Comparison of ENCODE assay signal across 1 cellular context in the genomic region with DNA sequence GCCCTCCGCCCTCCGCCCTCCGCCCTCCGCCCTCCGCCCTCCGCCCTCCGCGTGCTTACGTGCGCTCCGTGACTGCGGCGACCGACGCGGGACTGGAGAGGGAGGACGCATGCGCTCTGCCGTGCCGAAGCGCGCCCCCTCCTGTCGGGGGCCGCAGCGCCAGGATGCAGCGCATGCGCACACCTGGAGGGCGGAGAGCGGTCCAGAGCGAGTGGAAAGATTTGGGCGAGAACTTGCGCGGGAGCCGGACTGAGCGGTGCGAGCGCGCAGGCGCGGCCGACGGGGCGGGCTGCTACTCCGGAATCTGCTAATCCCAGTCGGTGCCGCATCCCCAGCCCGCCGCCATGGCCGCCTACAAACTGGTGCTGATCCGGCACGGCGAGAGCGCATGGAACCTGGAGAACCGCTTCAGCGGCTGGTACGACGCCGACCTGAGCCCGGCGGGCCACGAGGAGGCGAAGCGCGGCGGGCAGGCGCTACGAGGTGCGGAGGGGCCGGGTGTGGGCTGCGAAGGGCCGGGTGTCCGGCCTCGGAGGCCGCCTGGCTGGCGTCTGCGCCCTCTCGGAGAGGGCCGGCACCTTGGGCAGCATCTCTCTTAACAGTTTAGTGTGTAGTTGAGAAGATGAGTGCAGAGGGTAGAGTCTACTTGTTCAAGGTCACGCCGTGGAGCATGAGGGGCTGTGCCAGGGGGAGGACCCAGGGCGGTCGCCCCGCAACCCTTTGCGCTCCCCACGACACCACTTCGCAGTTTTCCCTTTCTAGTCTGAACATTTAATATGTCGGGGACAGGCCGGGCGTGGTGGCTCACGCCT.
TF ChIP-seq lines count a peak whose summit lies in the region.

A gene (plus strand): TSS at position 228 of the 812 bp plus-strand sequence. CDS start 117 bp downstream, at position 345.

TF ChIP-seq in HepG2, 621 proteins besides CTCF, POLR2A, EP300 and RAD21 (continued from another document and continues in another):
- TF ChIP-seq, protein P1, sequence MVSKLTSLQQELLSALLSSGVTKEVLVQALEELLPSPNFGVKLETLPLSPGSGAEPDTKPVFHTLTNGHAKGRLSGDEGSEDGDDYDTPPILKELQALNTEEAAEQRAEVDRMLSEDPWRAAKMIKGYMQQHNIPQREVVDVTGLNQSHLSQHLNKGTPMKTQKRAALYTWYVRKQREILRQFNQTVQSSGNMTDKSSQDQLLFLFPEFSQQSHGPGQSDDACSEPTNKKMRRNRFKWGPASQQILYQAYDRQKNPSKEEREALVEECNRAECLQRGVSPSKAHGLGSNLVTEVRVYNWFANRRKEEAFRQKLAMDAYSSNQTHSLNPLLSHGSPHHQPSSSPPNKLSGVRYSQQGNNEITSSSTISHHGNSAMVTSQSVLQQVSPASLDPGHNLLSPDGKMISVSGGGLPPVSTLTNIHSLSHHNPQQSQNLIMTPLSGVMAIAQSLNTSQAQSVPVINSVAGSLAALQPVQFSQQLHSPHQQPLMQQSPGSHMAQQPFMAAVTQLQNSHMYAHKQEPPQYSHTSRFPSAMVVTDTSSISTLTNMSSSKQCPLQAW (CRISPR knock-in tag; IDR thresholded peaks at IDR 0.05): 0 out of 2 replicates have a peak, but pooled peaks have one; percentile 26
- 0 out of 2 replicates have a peak, but pooled peaks have one; percentile 20 for TF ChIP-seq BHLHE40 (IDR thresholded peaks at IDR 0.05; ENCODE audit: low read length)
- peak; percentile 78; the same call in 1 of the 2 replicates for TF ChIP-seq SAFB2 (CRISPR knock-in tag; IDR thresholded peaks at IDR 0.05; ENCODE audit: borderline replicate concordance, low read depth)
- TF ChIP-seq, protein P2, sequence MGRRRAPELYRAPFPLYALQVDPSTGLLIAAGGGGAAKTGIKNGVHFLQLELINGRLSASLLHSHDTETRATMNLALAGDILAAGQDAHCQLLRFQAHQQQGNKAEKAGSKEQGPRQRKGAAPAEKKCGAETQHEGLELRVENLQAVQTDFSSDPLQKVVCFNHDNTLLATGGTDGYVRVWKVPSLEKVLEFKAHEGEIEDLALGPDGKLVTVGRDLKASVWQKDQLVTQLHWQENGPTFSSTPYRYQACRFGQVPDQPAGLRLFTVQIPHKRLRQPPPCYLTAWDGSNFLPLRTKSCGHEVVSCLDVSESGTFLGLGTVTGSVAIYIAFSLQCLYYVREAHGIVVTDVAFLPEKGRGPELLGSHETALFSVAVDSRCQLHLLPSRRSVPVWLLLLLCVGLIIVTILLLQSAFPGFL (CRISPR knock-in tag; IDR thresholded peaks at IDR 0.05): no peak
- peak; percentile 74 for TF ChIP-seq PHF8 (CRISPR knock-in tag; IDR thresholded peaks at IDR 0.05)
- peak; percentile 79 for TF ChIP-seq SALL1 (CRISPR knock-in tag; IDR thresholded peaks at IDR 0.05)
- peak; percentile 85 for TF ChIP-seq KDM2A (CRISPR knock-in tag; IDR thresholded peaks at IDR 0.05; ENCODE audit: borderline replicate concordance, low read depth)
- TF ChIP-seq, protein P3, sequence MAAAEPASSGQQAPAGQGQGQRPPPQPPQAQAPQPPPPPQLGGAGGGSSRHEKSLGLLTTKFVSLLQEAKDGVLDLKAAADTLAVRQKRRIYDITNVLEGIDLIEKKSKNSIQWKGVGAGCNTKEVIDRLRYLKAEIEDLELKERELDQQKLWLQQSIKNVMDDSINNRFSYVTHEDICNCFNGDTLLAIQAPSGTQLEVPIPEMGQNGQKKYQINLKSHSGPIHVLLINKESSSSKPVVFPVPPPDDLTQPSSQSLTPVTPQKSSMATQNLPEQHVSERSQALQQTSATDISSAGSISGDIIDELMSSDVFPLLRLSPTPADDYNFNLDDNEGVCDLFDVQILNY (CRISPR knock-in tag; conservative IDR thresholded peaks at IDR 0.05): peak; percentile 71
- TF ChIP-seq, protein P4, sequence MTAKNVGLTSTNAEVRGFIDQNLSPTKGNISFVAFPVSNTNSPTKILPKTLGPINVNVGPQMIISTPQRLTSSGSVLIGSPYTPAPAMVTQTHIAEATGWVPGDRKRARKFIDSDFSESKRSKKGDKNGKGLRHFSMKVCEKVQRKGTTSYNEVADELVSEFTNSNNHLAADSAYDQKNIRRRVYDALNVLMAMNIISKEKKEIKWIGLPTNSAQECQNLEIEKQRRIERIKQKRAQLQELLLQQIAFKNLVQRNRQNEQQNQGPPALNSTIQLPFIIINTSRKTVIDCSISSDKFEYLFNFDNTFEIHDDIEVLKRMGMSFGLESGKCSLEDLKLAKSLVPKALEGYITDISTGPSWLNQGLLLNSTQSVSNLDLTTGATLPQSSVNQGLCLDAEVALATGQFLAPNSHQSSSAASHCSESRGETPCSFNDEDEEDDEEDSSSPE (CRISPR knock-in tag; IDR thresholded peaks at IDR 0.05): peak; percentile 87
- TF ChIP-seq THAP11 (CRISPR knock-in tag; IDR thresholded peaks at IDR 0.05): peak; percentile 89
- TF ChIP-seq ZNF337 (CRISPR knock-in tag; IDR thresholded peaks at IDR 0.05; ENCODE audit: borderline replicate concordance, low read depth): peak; percentile 46; the same call in 1 of the 2 replicates
- TF ChIP-seq ZNF430 (CRISPR knock-in tag; IDR thresholded peaks at IDR 0.05): 0 out of 2 replicates have a peak, but pooled peaks have one; percentile 42
- TF ChIP-seq, protein P5, sequence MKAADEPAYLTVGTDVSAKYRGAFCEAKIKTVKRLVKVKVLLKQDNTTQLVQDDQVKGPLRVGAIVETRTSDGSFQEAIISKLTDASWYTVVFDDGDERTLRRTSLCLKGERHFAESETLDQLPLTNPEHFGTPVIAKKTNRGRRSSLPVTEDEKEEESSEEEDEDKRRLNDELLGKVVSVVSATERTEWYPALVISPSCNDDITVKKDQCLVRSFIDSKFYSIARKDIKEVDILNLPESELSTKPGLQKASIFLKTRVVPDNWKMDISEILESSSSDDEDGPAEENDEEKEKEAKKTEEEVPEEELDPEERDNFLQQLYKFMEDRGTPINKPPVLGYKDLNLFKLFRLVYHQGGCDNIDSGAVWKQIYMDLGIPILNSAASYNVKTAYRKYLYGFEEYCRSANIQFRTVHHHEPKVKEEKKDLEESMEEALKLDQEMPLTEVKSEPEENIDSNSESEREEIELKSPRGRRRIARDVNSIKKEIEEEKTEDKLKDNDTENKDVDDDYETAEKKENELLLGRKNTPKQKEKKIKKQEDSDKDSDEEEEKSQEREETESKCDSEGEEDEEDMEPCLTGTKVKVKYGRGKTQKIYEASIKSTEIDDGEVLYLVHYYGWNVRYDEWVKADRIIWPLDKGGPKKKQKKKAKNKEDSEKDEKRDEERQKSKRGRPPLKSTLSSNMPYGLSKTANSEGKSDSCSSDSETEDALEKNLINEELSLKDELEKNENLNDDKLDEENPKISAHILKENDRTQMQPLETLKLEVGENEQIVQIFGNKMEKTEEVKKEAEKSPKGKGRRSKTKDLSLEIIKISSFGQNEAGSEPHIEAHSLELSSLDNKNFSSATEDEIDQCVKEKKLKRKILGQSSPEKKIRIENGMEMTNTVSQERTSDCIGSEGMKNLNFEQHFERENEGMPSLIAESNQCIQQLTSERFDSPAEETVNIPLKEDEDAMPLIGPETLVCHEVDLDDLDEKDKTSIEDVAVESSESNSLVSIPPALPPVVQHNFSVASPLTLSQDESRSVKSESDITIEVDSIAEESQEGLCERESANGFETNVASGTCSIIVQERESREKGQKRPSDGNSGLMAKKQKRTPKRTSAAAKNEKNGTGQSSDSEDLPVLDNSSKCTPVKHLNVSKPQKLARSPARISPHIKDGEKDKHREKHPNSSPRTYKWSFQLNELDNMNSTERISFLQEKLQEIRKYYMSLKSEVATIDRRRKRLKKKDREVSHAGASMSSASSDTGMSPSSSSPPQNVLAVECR (CRISPR knock-in tag; IDR thresholded peaks at IDR 0.05; ENCODE audit: borderline replicate concordance): peak; percentile 87; the same call in 1 of the 2 replicates
- TF ChIP-seq FOSL1 (CRISPR knock-in tag; IDR thresholded peaks at IDR 0.05; ENCODE audit: borderline replicate concordance): no peak
- no peak for TF ChIP-seq MIXL1 (CRISPR knock-in tag; IDR thresholded peaks at IDR 0.05)
- TF ChIP-seq, protein P6, sequence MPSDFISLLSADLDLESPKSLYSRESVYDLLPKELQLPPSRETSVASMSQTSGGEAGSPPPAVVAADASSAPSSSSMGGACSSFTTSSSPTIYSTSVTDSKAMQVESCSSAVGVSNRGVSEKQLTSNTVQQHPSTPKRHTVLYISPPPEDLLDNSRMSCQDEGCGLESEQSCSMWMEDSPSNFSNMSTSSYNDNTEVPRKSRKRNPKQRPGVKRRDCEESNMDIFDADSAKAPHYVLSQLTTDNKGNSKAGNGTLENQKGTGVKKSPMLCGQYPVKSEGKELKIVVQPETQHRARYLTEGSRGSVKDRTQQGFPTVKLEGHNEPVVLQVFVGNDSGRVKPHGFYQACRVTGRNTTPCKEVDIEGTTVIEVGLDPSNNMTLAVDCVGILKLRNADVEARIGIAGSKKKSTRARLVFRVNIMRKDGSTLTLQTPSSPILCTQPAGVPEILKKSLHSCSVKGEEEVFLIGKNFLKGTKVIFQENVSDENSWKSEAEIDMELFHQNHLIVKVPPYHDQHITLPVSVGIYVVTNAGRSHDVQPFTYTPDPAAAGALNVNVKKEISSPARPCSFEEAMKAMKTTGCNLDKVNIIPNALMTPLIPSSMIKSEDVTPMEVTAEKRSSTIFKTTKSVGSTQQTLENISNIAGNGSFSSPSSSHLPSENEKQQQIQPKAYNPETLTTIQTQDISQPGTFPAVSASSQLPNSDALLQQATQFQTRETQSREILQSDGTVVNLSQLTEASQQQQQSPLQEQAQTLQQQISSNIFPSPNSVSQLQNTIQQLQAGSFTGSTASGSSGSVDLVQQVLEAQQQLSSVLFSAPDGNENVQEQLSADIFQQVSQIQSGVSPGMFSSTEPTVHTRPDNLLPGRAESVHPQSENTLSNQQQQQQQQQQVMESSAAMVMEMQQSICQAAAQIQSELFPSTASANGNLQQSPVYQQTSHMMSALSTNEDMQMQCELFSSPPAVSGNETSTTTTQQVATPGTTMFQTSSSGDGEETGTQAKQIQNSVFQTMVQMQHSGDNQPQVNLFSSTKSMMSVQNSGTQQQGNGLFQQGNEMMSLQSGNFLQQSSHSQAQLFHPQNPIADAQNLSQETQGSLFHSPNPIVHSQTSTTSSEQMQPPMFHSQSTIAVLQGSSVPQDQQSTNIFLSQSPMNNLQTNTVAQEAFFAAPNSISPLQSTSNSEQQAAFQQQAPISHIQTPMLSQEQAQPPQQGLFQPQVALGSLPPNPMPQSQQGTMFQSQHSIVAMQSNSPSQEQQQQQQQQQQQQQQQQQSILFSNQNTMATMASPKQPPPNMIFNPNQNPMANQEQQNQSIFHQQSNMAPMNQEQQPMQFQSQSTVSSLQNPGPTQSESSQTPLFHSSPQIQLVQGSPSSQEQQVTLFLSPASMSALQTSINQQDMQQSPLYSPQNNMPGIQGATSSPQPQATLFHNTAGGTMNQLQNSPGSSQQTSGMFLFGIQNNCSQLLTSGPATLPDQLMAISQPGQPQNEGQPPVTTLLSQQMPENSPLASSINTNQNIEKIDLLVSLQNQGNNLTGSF (CRISPR knock-in tag; IDR thresholded peaks at IDR 0.05): 0 out of 2 replicates have a peak, but pooled peaks have one; percentile 29
- peak; percentile 77; the same call in 1 of the 2 replicates for TF ChIP-seq SPEN (CRISPR knock-in tag; IDR thresholded peaks at IDR 0.05; ENCODE audit: low read depth)
- peak; percentile 22; the same call in 1 of the 2 replicates for TF ChIP-seq KDM4B (CRISPR knock-in tag; IDR thresholded peaks at IDR 0.05)
- no peak for TF ChIP-seq ESRRA (CRISPR knock-in tag; IDR thresholded peaks at IDR 0.05; ENCODE audit: low read depth)
- TF ChIP-seq, protein P7, sequence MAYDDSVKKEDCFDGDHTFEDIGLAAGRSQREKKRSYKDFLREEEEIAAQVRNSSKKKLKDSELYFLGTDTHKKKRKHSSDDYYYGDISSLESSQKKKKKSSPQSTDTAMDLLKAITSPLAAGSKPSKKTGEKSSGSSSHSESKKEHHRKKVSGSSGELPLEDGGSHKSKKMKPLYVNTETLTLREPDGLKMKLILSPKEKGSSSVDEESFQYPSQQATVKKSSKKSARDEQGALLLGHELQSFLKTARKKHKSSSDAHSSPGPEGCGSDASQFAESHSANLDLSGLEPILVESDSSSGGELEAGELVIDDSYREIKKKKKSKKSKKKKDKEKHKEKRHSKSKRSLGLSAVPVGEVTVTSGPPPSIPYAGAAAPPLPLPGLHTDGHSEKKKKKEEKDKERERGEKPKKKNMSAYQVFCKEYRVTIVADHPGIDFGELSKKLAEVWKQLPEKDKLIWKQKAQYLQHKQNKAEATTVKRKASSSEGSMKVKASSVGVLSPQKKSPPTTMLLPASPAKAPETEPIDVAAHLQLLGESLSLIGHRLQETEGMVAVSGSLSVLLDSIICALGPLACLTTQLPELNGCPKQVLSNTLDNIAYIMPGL (CRISPR knock-in tag; IDR thresholded peaks at IDR 0.05; ENCODE audit: borderline replicate concordance in 1 of 2, low read depth in 1 of 2): peak; percentile 68 to 84; a peak in 3 of 4 replicates
- 0 out of 2 replicates have a peak, but pooled peaks have one; percentile 19 for TF ChIP-seq EEA1 (CRISPR knock-in tag; IDR thresholded peaks at IDR 0.05; ENCODE audit: borderline replicate concordance)
- TF ChIP-seq NBN (conservative IDR thresholded peaks at IDR 0.05): no peak
- no peak for TF ChIP-seq TOPORS (CRISPR knock-in tag; IDR thresholded peaks at IDR 0.05)
- TF ChIP-seq, protein P8, sequence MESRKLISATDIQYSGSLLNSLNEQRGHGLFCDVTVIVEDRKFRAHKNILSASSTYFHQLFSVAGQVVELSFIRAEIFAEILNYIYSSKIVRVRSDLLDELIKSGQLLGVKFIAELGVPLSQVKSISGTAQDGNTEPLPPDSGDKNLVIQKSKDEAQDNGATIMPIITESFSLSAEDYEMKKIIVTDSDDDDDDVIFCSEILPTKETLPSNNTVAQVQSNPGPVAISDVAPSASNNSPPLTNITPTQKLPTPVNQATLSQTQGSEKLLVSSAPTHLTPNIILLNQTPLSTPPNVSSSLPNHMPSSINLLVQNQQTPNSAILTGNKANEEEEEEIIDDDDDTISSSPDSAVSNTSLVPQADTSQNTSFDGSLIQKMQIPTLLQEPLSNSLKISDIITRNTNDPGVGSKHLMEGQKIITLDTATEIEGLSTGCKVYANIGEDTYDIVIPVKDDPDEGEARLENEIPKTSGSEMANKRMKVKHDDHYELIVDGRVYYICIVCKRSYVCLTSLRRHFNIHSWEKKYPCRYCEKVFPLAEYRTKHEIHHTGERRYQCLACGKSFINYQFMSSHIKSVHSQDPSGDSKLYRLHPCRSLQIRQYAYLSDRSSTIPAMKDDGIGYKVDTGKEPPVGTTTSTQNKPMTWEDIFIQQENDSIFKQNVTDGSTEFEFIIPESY (CRISPR knock-in tag; IDR thresholded peaks at IDR 0.05): peak; percentile 45; the same call in 1 of the 2 replicates
- TF ChIP-seq ERF (CRISPR knock-in tag; IDR thresholded peaks at IDR 0.05): peak; percentile 81
- TF ChIP-seq BRD4 (CRISPR knock-in tag; IDR thresholded peaks at IDR 0.05): peak; percentile 73; the same call in 1 of the 2 replicates
- TF ChIP-seq, protein P9, sequence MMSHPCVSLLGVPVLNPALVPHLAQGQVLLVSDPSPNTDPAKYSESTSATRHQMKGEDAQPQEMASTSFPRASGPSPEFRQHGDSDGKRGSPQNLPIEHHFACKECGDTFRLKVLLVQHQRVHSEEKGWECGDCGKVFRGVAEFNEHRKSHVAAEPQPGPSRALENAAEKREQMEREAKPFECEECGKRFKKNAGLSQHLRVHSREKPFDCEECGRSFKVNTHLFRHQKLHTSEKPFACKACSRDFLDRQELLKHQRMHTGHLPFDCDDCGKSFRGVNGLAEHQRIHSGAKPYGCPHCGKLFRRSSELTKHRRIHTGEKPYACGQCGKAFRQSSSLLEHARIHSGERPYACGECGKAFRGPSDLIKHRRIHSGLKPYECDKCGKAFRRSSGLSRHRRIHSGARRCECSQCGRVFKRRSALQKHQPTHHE (CRISPR knock-in tag; IDR thresholded peaks at IDR 0.05; ENCODE audit: borderline replicate concordance): no peak; the same call in 1 of the 2 replicates
- TF ChIP-seq NR2F1 (CRISPR knock-in tag; IDR thresholded peaks at IDR 0.05): peak in 1 of 2 experiments; percentile 32; a peak in 1 of 4 replicates
